In the genomic region with DNA sequence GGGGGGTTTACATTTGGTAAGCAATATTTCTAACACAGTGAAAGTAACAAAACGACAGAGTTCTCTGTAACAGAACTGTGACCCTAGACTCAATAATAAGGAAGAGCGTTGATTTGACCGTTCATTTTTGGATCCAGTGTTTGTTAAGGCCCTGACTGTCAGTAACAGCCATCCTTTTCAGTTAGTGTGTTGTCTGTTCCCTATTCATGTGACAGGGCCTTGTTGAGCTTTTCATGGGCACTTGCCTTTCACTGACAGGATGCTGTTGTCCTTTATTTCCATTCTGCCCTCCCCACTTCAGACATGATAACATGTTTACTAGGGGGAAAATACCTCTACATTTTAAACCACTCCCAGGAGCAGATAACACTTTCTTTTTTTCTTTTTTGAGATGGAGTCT, we compare ENCODE assay signal across 10 cellular contexts. TPM values are rescaled to one million over a fixed set of nuclear protein-coding genes. Genes with fewer than 3 reads are reported as not detected.
DNase-seq lines count a peak whose midpoint lies in the region; ATAC-seq, FAIRE-seq and TF ChIP-seq lines count a peak whose summit lies in the region.
"Had no signal": no experiment of that assay in that cellular context is flagged by ENCODE, and none has a peak within 500 bp of the region (broad histone marks: within the 10 kb centered on the region; RNA-seq: fewer than 3 reads in every experiment).

No MANE protein-coding gene starts in this region.

- TF ChIP-seq CTCF in bronchial epithelial cell (IDR thresholded peaks at IDR 0.05; ENCODE audit: insufficient read depth, low read length, severe bottlenecking) (no peak), vagina (IDR thresholded peaks at IDR 0.05) (no peak)

- H3K4me3 Mint-ChIP-seq in stimulated activated naive CD8-positive, alpha-beta T cell treated with anti-CD3 and anti-CD28 coated beads, Interleukin-15, Interleukin-2, amounts not matched to agents 100 ng/mL and 50 ng/mL, for 24 hours, result no peak overlapping the region
- H3K4me3 Mint-ChIP-seq in memory B cell, result peak overlapping the region; percentile 21

- peak; percentile 36 for FAIRE-seq in bronchial epithelial cell (lab: Jason Lieb, UNC)

- H3K36me3 Mint-ChIP-seq in stimulated activated naive CD8-positive, alpha-beta T cell treated with anti-CD3 and anti-CD28 coated beads, Interleukin-15, Interleukin-2, amounts not matched to agents 100 ng/mL and 50 ng/mL, for 24 hours (ENCODE audit: low read depth), result no peaks in the 10 kb centered on the region
- H3K36me3 Mint-ChIP-seq in memory B cell, result peaks cover 6% of the 10 kb centered on the region

- peaks cover 76% of the 10 kb centered on the region for H3K4me1 ChIP-seq in vagina

- DNase-seq in stimulated activated naive CD8-positive, alpha-beta T cell treated with anti-CD3 and anti-CD28 coated beads, Interleukin-15, Interleukin-2, amounts not matched to agents 100 U/mL and 50 U/mL, for 24 hours, result no peak
- no peak for DNase-seq in bronchial epithelial cell (ENCODE audit: low read depth)
- no peak for DNase-seq in memory B cell (ENCODE audit: low spot score in 2 of 2)
- DNase-seq in vagina (ENCODE audit: extremely low spot score in 2 of 2), result no peak
- no peak for DNase-seq in left lobe of liver (ENCODE audit: low spot score)
- no peak for DNase-seq in GDM1 (lab: John Stamatoyannopoulos, UW)
- DNase-seq: NCI-H2171 treated with DMSO at 0.1 percent for 48 hours had no signal

- peak overlapping the region; percentile 67 for H3K27ac ChIP-seq in vagina

- H3K27me3 ChIP-seq in bronchial epithelial cell (ENCODE audit: control insufficient read depth, insufficient read depth, low read length) (no peaks in the 10 kb centered on the region), vagina (no peaks in the 10 kb centered on the region)

- no peak overlapping the region for H3K4me3 ChIP-seq in bronchial epithelial cell (ENCODE audit: low read depth, low read length)
- H3K4me3 ChIP-seq in vagina, result no peak overlapping the region
- H3K4me3 ChIP-seq: K562 had no signal

- intact Hi-C loops in vagina (cut with DNase I), result no loop called here

- no peaks in the 10 kb centered on the region for H3K9me3 ChIP-seq in vagina

- H3K9me3 Mint-ChIP-seq in stimulated activated naive CD8-positive, alpha-beta T cell treated with anti-CD3 and anti-CD28 coated beads, Interleukin-15, Interleukin-2, amounts not matched to agents 100 ng/mL and 50 ng/mL, for 24 hours, result no peaks in the 10 kb centered on the region
- H3K9me3 Mint-ChIP-seq in memory B cell, result no peaks in the 10 kb centered on the region

- TF ChIP-seq POLR2A in vagina (IDR thresholded peaks at IDR 0.05), result no peak

- H3K36me3 ChIP-seq in bronchial epithelial cell (ENCODE audit: control insufficient read depth, insufficient read depth, low read length) (no peaks in the 10 kb centered on the region), vagina (no peaks in the 10 kb centered on the region)

- no peaks in the 10 kb centered on the region for H3K27me3 Mint-ChIP-seq in stimulated activated naive CD8-positive, alpha-beta T cell treated with anti-CD3 and anti-CD28 coated beads, Interleukin-15, Interleukin-2, amounts not matched to agents 100 ng/mL and 50 ng/mL, for 24 hours
- no peaks in the 10 kb centered on the region for H3K27me3 Mint-ChIP-seq in memory B cell

- peak overlapping the region; percentile 75 for H3K27ac Mint-ChIP-seq in stimulated activated naive CD8-positive, alpha-beta T cell treated with anti-CD3 and anti-CD28 coated beads, Interleukin-15, Interleukin-2, amounts not matched to agents 100 ng/mL and 50 ng/mL, for 24 hours
- H3K27ac Mint-ChIP-seq in memory B cell, result peak overlapping the region; percentile 39

- peaks cover 96% of the 10 kb centered on the region for H3K4me1 Mint-ChIP-seq in stimulated activated naive CD8-positive, alpha-beta T cell treated with anti-CD3 and anti-CD28 coated beads, Interleukin-15, Interleukin-2, amounts not matched to agents 100 ng/mL and 50 ng/mL, for 24 hours (ENCODE audit: low read depth)
- H3K4me1 Mint-ChIP-seq in memory B cell, result peaks cover 57% of the 10 kb centered on the region

- no peak for ATAC-seq in stimulated activated naive CD8-positive, alpha-beta T cell treated with anti-CD3 and anti-CD28 coated beads, Interleukin-15, Interleukin-2, amounts not matched to agents 100 U/mL and 50 U/mL, for 24 hours
- ATAC-seq in memory B cell (ENCODE audit: low read depth) (no peak), HG03520 (IDR thresholded peaks at IDR 0.05; ENCODE audit: unreplicated experiment) (no peak), left lobe of liver (no peak)
- ATAC-seq: K562 had no signal

RNA-seq across cellular contexts. Expression of gene MAP4K4, which starts 45.8 kb away (rescaled TPM):
- 81.1 and 82.2 TPM in 2 replicates for total RNA-seq in bronchial epithelial cell
- 75.9 TPM for total RNA-seq in vagina
- 30.2 TPM for total RNA-seq in left lobe of liver
